In genomic region chr19:51023946-51024345, GRCh38 we compare ENCODE assay signal across 14 cellular contexts. TPM values are rescaled to one million over a fixed set of nuclear protein-coding genes. Genes with fewer than 3 reads are reported as not detected.
DNase-seq lines count a peak whose midpoint lies in the region; ATAC-seq and TF ChIP-seq lines count a peak whose summit lies in the region.
"Had no signal": no experiment of that assay in that cellular context is flagged by ENCODE, and none has a peak within 500 bp of the region (broad histone marks: within the 10 kb centered on the region; RNA-seq: fewer than 3 reads in every experiment).

No MANE protein-coding gene starts in this region.

- H4K91ac ChIP-seq in mesenchymal stem cell (ENCODE audit: low read length): no peak overlapping the region

- peaks cover 34 to 64% (median 39%) of the 10 kb centered on the region in 3 donors for H3K27me3 Mint-ChIP-seq in CD14-positive monocyte (ENCODE audit: low read depth in 3 of 3)

- no peak overlapping the region for H2BK5ac ChIP-seq in mesenchymal stem cell (ENCODE audit: low read depth, low read length, poor library complexity, severe bottlenecking)

- peak overlapping the region; percentile 23 for H2BK15ac ChIP-seq in mesenchymal stem cell (ENCODE audit: low read depth, poor library complexity, severe bottlenecking)

- no peak overlapping the region for H3K4me3 ChIP-seq in H7 (ENCODE audit: insufficient read depth, low read depth, low read length)
- peak overlapping the region in 1 of 2 experiments; percentile 26 for H3K4me3 ChIP-seq in mesenchymal stem cell (ENCODE audit: insufficient read depth in 1 of 2, low read depth in 1 of 2, low read length in 2 of 2)
- H3K4me3 ChIP-seq in vagina: no peak overlapping the region

- H3K27ac ChIP-seq in mesenchymal stem cell (ENCODE audit: low read length, poor library complexity, severe bottlenecking): no peak overlapping the region
- H3K27ac ChIP-seq in vagina: peak overlapping the region; percentile 89

- H3K9ac ChIP-seq in mesenchymal stem cell (ENCODE audit: low read length): no peak overlapping the region

- intact Hi-C loops in CD14-positive monocyte (cut with micrococcal nuclease): loop anchor here in 1 of 2 donors (5.0 kb wide), 1 partner anchor 143 kb away; no protein-coding TSS in a partner anchor
- intact Hi-C loops in vagina (cut with DNase I): no loop called here

- TF ChIP-seq POLR2A in vagina (IDR thresholded peaks at IDR 0.05): no peak

- DNase-seq in CD14-positive monocyte (ENCODE audit: low spot score): peak; percentile 30
- peak; percentile 37 for DNase-seq in H7
- DNase-seq in mesenchymal stem cell: no peak
- no peak for DNase-seq in vagina (ENCODE audit: extremely low spot score in 2 of 2)
- DNase-seq: ACHN; BE2C; C1 segment of cervical spinal cord; Caco-2; CD4-positive, alpha-beta T cell; HCEC 1CT; HFFc6 had no signal

- H3K9me3 Mint-ChIP-seq in CD14-positive monocyte: peaks cover 0 to 6% (median 3%) of the 10 kb centered on the region in 7 donors
- H3K9me3 Mint-ChIP-seq: CD4-positive, alpha-beta T cell had no signal

- H3K27me3 ChIP-seq in H7 (ENCODE audit: control insufficient read depth, insufficient read depth, low read length): peaks cover 9% of the 10 kb centered on the region
- peaks cover 16 to 68% of the 10 kb centered on the region in 2 experiments for H3K27me3 ChIP-seq in mesenchymal stem cell (ENCODE audit: control insufficient read depth in 1 of 2, insufficient read depth in 1 of 2, low read length in 2 of 2)
- H3K27me3 ChIP-seq in vagina: no peaks in the 10 kb centered on the region

- ATAC-seq in HG02571 (IDR thresholded peaks at IDR 0.05; ENCODE audit: unreplicated experiment) (no peak), HG02759 (IDR thresholded peaks at IDR 0.05; ENCODE audit: unreplicated experiment) (no peak)

- H4K8ac ChIP-seq in mesenchymal stem cell (ENCODE audit: low read length): no peak overlapping the region

- no peak overlapping the region for H3K4me3 Mint-ChIP-seq in CD14-positive monocyte
- H3K4me3 Mint-ChIP-seq: CD4-positive, alpha-beta T cell; HFFc6 had no signal

- peaks cover 15% of the 10 kb centered on the region for H3K4me1 Mint-ChIP-seq in CD14-positive monocyte

- H3K36me3 ChIP-seq in H7 (replicated peaks; ENCODE audit: control insufficient read depth, insufficient read depth, low read length) (no peaks in the 10 kb centered on the region), mesenchymal stem cell (ENCODE audit: control insufficient read depth in 1 of 2, insufficient read depth in 2 of 2, low read depth in 1 of 2, low read length in 2 of 2) (no peaks in the 10 kb centered on the region), vagina (no peaks in the 10 kb centered on the region)
- H3K36me3 ChIP-seq: BE2C had no signal

- H2AFZ ChIP-seq in mesenchymal stem cell (ENCODE audit: low read depth, low read length): no peak overlapping the region

- 79% methylated on average over 10 of the region's 11 CpGs for WGBS in mesenchymal stem cell

- no peaks in the 10 kb centered on the region for H3K79me1 ChIP-seq in mesenchymal stem cell (replicated peaks; ENCODE audit: low read length, poor library complexity, severe bottlenecking)

- no peaks in the 10 kb centered on the region for H3K36me3 Mint-ChIP-seq in CD14-positive monocyte

- no peak overlapping the region for H3K14ac ChIP-seq in mesenchymal stem cell (ENCODE audit: low read length in 2 of 2)

- no peak overlapping the region for H3K18ac ChIP-seq in mesenchymal stem cell (ENCODE audit: low read depth in 1 of 2, low read length in 2 of 2)

- no peak overlapping the region for H3K27ac Mint-ChIP-seq in CD14-positive monocyte
- H3K27ac Mint-ChIP-seq: CD4-positive, alpha-beta T cell; HFFc6 had no signal

- no peak overlapping the region for H3K4me2 ChIP-seq in mesenchymal stem cell (ENCODE audit: low read length, poor library complexity, severe bottlenecking)

- no peak overlapping the region for H2BK12ac ChIP-seq in mesenchymal stem cell (ENCODE audit: low read length in 2 of 2)

- no peak overlapping the region for H3K4ac ChIP-seq in mesenchymal stem cell (ENCODE audit: low read depth in 1 of 2, low read length in 2 of 2)

- H3K4me1 ChIP-seq in mesenchymal stem cell (ENCODE audit: control insufficient read depth, insufficient read depth, low read depth, low read length) (peaks cover 3% of the 10 kb centered on the region), vagina (peaks cover 14% of the 10 kb centered on the region)
- H3K4me1 ChIP-seq: BE2C had no signal

- H3K23ac ChIP-seq in mesenchymal stem cell (ENCODE audit: low read length in 2 of 2): no peak overlapping the region

- TF ChIP-seq CTCF in CD14-positive monocyte (IDR thresholded peaks at IDR 0.05): no peak
- no peak for TF ChIP-seq CTCF in vagina (IDR thresholded peaks at IDR 0.05)

- no peak overlapping the region for H2AK5ac ChIP-seq in mesenchymal stem cell (ENCODE audit: low read length, severe bottlenecking)

- H3K9me3 ChIP-seq in mesenchymal stem cell (ENCODE audit: control insufficient read depth, low read length): no peaks in the 10 kb centered on the region
- H3K9me3 ChIP-seq in vagina: no peaks in the 10 kb centered on the region
- H3K9me3 ChIP-seq: BE2C, Caco-2 had no signal

- no peak overlapping the region for H2BK120ac ChIP-seq in mesenchymal stem cell (ENCODE audit: low read depth, low read length)

RNA-seq across cellular contexts. Expression of gene KLK11, which starts 2.5 kb away (rescaled TPM):
- polyA plus RNA-seq in CD14-positive monocyte: not detected
- not detected in 2 replicates for total RNA-seq in H7 (2014; rRNA removed; shearing (Covaris generic))
- polyA plus RNA-seq in mesenchymal stem cell (2013, experiment 1 of 2): not detected
- not detected for polyA plus RNA-seq in mesenchymal stem cell (2013, experiment 2 of 2)
- 103 TPM for total RNA-seq in vagina
- total RNA-seq: Caco-2; CD4-positive, alpha-beta T cell; H4; HFFc6 had no signal

RNA-seq across cellular contexts. Expression of gene KLK10, which starts 4.4 kb away (rescaled TPM):
- not detected for polyA plus RNA-seq in CD14-positive monocyte
- 0.14 and 2.4 TPM in 2 replicates for total RNA-seq in H7 (2014; rRNA removed; shearing (Covaris generic))
- not detected for polyA plus RNA-seq in mesenchymal stem cell (2013, experiment 1 of 2)
- not detected for polyA plus RNA-seq in mesenchymal stem cell (2013, experiment 2 of 2)
- 54.5 TPM for total RNA-seq in vagina
- total RNA-seq: Caco-2; CD4-positive, alpha-beta T cell; H4; HFFc6 had no signal

RNA-seq across cellular contexts. Expression of gene KLK12, which starts 10.9 kb away (rescaled TPM):
- not detected for polyA plus RNA-seq in CD14-positive monocyte
- total RNA-seq in H7 (2014; rRNA removed; shearing (Covaris generic)): not detected in 2 replicates
- polyA plus RNA-seq in mesenchymal stem cell (2013, experiment 1 of 2): not detected
- polyA plus RNA-seq in mesenchymal stem cell (2013, experiment 2 of 2): not detected
- 4.2 TPM for total RNA-seq in vagina
- total RNA-seq: Caco-2; CD4-positive, alpha-beta T cell; H4; HFFc6 had no signal

RNA-seq across cellular contexts. Expression of gene KLK8, which starts 22.5 kb away (rescaled TPM):
- polyA plus RNA-seq in CD14-positive monocyte: not detected
- 6.4 and 11.0 TPM in 2 replicates for total RNA-seq in H7 (2014; rRNA removed; shearing (Covaris generic))
- polyA plus RNA-seq in mesenchymal stem cell (2013, experiment 1 of 2): not detected
- not detected for polyA plus RNA-seq in mesenchymal stem cell (2013, experiment 2 of 2)
- total RNA-seq in vagina: 16.2 TPM
- total RNA-seq: CD4-positive, alpha-beta T cell; H4; HFFc6 had no signal

RNA-seq across cellular contexts. Expression of gene KLK7, which starts 40.2 kb away (rescaled TPM):
- not detected for polyA plus RNA-seq in CD14-positive monocyte
- 0.24 and 1.1 TPM in 2 replicates for total RNA-seq in H7 (2014; rRNA removed; shearing (Covaris generic))
- polyA plus RNA-seq in mesenchymal stem cell (2013, experiment 1 of 2): not detected
- not detected for polyA plus RNA-seq in mesenchymal stem cell (2013, experiment 2 of 2)
- 14.2 TPM for total RNA-seq in vagina
- total RNA-seq: Caco-2; CD4-positive, alpha-beta T cell; H4; HFFc6 had no signal

Comparison
In these comparisons a context has a peak if more than half of its experiments do, and no peak if none do; other contexts are left out.
1. DNase-seq: peak in CD14-positive monocyte (single experiment) and H7 (single experiment); none in mesenchymal stem cell (single experiment) and vagina (0 of 2).
2. RNA of gene KLK11, which starts 2.5 kb away (total RNA-seq): 103 TPM in vagina (single experiment); not detected in H7; every median in the first group is over 100 times any median in the second.
3. RNA of gene KLK10, which starts 4.4 kb away (total RNA-seq): 54.5 TPM in vagina (single experiment); 0.14 to 2.4 TPM in H7; every median in the first group is over 10 times any median in the second.